Comparison of ENCODE assay signal across 18 cellular contexts in genomic region chr17:50539762-50540440, GRCh38. TPM values are rescaled to one million over a fixed set of nuclear protein-coding genes. Genes with fewer than 3 reads are reported as not detected.
A peak's percentile ranks its signal among the peaks of the same experiment; 100 is the strongest.
DNase-seq lines count a peak whose midpoint lies in the region; ATAC-seq and FAIRE-seq lines count a peak whose summit lies in the region.
"Had no signal": no experiment of that assay in that cellular context is flagged by ENCODE, and none has a peak within 500 bp of the region (broad histone marks: within the 10 kb centered on the region; RNA-seq: fewer than 3 reads in every experiment).

No MANE protein-coding gene starts in this region.

- no peak overlapping the region for H3K4me3 Mint-ChIP-seq in stimulated activated naive B cell treated with anti-CD40 and anti-IgM and Interleukin-4, amounts not matched to agents 10 μg/mL and 1 μg/mL and 100 μg/mL, for 72 hours
- H3K4me3 Mint-ChIP-seq: activated naive CD8-positive, alpha-beta T cell treated with anti-CD3 and anti-CD28 coated beads, Interleukin-2, amount 50 U/mL, for 24 hours; natural killer cell; T-helper 17 cell had no signal

- peak; percentile 82 for ATAC-seq in esophagus mucosa
- ATAC-seq in stimulated activated naive B cell treated with anti-CD40 and anti-IgM and Interleukin-4, amounts not matched to agents 10 μg/mL and 1 μg/mL and 100 μg/mL, for 72 hours (replicated peaks) = no peak
- ATAC-seq: activated naive CD8-positive, alpha-beta T cell treated with anti-CD3 and anti-CD28 coated beads, Interleukin-2, amount 50 U/mL, for 24 hours; heart left ventricle; natural killer cell; T-helper 17 cell had no signal

- H3K27me3 Mint-ChIP-seq in stimulated activated naive B cell treated with anti-CD40 and anti-IgM and Interleukin-4, amounts not matched to agents 10 μg/mL and 1 μg/mL and 100 μg/mL, for 72 hours = peaks cover 25 to 28% of the 10 kb centered on the region in 2 donors

- no peak for DNase-seq in GM19239 (ENCODE audit: insufficient read length, low spot score)
- peak; percentile 43 for DNase-seq in NCI-H526 treated with DMSO at 0.1 percent for 48 hours (lab: John Stamatoyannopoulos, UW)
- no peak for DNase-seq in stimulated activated naive B cell treated with anti-CD40 and anti-IgM and Interleukin-4, amounts not matched to agents 10 μg/mL and 1 μg/mL and 100 μg/mL, for 72 hours
- no peak for DNase-seq in NCI-H1092 (lab: John Stamatoyannopoulos, UW)
- DNase-seq in NOMO-1 treated with DMSO at 0.1 percent for 48 hours (lab: John Stamatoyannopoulos, UW; ENCODE audit: unreplicated experiment) = no peak
- no peak for DNase-seq in mucosa of gallbladder (ENCODE audit: low spot score)
- DNase-seq: activated CD4-positive, alpha-beta T cell treated with anti-CD3 and anti-CD28 coated beads for 4 hours; activated naive CD8-positive, alpha-beta T cell treated with anti-CD3 and anti-CD28 coated beads, Interleukin-2, amount 50 U/mL, for 24 hours; activated T-cell treated with anti-CD3 and anti-CD28 coated beads for 4 hours; CD8-positive, alpha-beta memory T cell; heart left ventricle; MG63; natural killer cell; NCI-H2171; stimulated activated CD4-positive, alpha-beta T cell treated with anti-CD3 and anti-CD28 coated beads, Interleukin-2, amount 100 ng/mL, for 48 hours; T-helper 17 cell had no signal

- H3K9me3 Mint-ChIP-seq in stimulated activated naive B cell treated with anti-CD40 and anti-IgM and Interleukin-4, amounts not matched to agents 10 μg/mL and 1 μg/mL and 100 μg/mL, for 72 hours = no peaks in the 10 kb centered on the region
- H3K9me3 Mint-ChIP-seq: activated naive CD8-positive, alpha-beta T cell treated with anti-CD3 and anti-CD28 coated beads, Interleukin-2, amount 50 U/mL, for 24 hours; CD8-positive, alpha-beta memory T cell; natural killer cell had no signal

- H3K4me1 Mint-ChIP-seq in stimulated activated naive B cell treated with anti-CD40 and anti-IgM and Interleukin-4, amounts not matched to agents 10 μg/mL and 1 μg/mL and 100 μg/mL, for 72 hours = peaks cover 10 to 20% of the 10 kb centered on the region in 2 donors

- H3K36me3 Mint-ChIP-seq in stimulated activated naive B cell treated with anti-CD40 and anti-IgM and Interleukin-4, amounts not matched to agents 10 μg/mL and 1 μg/mL and 100 μg/mL, for 72 hours = peaks cover 0 to 1% of the 10 kb centered on the region in 2 donors
- H3K36me3 Mint-ChIP-seq: CD8-positive, alpha-beta memory T cell; natural killer cell had no signal

- FAIRE-seq in GM19239 (lab: Jason Lieb, UNC) = peak; percentile 23

- peak overlapping the region; percentile 66 for H3K27ac Mint-ChIP-seq in stimulated activated naive B cell treated with anti-CD40 and anti-IgM and Interleukin-4, amounts not matched to agents 10 μg/mL and 1 μg/mL and 100 μg/mL, for 72 hours
- H3K27ac Mint-ChIP-seq: activated naive CD8-positive, alpha-beta T cell treated with anti-CD3 and anti-CD28 coated beads, Interleukin-2, amount 50 U/mL, for 24 hours; natural killer cell; T-helper 17 cell had no signal

RNA-seq across cellular contexts. Expression of gene SPATA20, which starts 7.1 kb away (rescaled TPM):
- 16.8 TPM for total RNA-seq in esophagus mucosa
- total RNA-seq in mucosa of gallbladder = 70.0 TPM

RNA-seq across cellular contexts. Expression of gene EPN3, which starts 7.4 kb away (rescaled TPM):
- total RNA-seq in esophagus mucosa = 38.5 TPM
- total RNA-seq in mucosa of gallbladder = 92.7 TPM
- total RNA-seq: CD8-positive, alpha-beta memory T cell; natural killer cell; T-helper 17 cell had no signal

RNA-seq across cellular contexts. Expression of gene CACNA1G, which starts 20.6 kb away (rescaled TPM):
- 0.08 TPM for total RNA-seq in esophagus mucosa
- 0.26 TPM for total RNA-seq in mucosa of gallbladder
- total RNA-seq: epithelial cell of proximal tubule, natural killer cell had no signal

RNA-seq across cellular contexts. Expression of gene MYCBPAP, which starts 31.7 kb away (rescaled TPM):
- total RNA-seq in esophagus mucosa = 0.40 TPM
- total RNA-seq in mucosa of gallbladder = 4.6 TPM
